In the genomic region with DNA sequence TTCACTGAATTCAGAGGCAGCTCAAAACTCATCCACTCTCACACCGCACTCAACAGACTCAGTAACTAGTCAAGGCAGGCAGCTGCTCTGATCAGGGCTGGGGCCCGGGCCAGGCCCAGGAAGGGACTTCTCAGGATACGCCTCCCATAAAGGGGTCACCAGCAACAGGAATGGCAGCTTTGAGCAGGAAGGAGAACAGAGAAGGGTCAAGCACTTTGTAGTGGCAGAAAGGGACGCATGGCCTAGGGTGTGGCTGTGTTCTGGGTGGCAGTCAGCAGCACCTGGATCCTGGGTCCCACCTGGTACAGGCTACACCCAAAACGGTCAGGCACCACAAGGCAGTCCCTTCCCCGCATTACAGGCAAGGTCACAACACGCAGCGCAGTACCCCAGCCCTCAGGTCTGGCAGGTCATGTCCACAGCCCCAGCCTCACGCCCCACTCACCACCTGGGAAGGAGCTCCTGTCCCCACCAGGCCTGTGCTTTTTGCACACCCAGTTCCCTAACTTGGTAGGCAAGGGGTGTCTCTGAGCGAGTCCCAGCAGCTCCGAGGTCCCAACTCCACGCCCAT, we compare ENCODE assay signal across 2 cellular contexts.
TF ChIP-seq lines count a peak whose summit lies in the region.

No MANE protein-coding gene starts in this region.

TF ChIP-seq in HCT116, 20 proteins besides CTCF, POLR2A, EP300 and RAD21 (continued from another document):
- TF ChIP-seq, protein P1, sequence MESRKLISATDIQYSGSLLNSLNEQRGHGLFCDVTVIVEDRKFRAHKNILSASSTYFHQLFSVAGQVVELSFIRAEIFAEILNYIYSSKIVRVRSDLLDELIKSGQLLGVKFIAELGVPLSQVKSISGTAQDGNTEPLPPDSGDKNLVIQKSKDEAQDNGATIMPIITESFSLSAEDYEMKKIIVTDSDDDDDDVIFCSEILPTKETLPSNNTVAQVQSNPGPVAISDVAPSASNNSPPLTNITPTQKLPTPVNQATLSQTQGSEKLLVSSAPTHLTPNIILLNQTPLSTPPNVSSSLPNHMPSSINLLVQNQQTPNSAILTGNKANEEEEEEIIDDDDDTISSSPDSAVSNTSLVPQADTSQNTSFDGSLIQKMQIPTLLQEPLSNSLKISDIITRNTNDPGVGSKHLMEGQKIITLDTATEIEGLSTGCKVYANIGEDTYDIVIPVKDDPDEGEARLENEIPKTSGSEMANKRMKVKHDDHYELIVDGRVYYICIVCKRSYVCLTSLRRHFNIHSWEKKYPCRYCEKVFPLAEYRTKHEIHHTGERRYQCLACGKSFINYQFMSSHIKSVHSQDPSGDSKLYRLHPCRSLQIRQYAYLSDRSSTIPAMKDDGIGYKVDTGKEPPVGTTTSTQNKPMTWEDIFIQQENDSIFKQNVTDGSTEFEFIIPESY (IDR thresholded peaks at IDR 0.05; ENCODE audit: extremely low read depth, insufficient replicate concordance, low read length), result no peak
- no peak for TF ChIP-seq CBX3 (IDR thresholded peaks at IDR 0.05; ENCODE audit: low read depth)
- no peak for TF ChIP-seq ZNF274 (IDR thresholded peaks at IDR 0.05; ENCODE audit: low read depth, low read length)
- TF ChIP-seq CEBPB (IDR thresholded peaks at IDR 0.05; ENCODE audit: low read depth), result no peak
- no peak for TF ChIP-seq EZH2 (IDR thresholded peaks at IDR 0.05)
- no peak for TF ChIP-seq JUND (IDR thresholded peaks at IDR 0.05)
- TF ChIP-seq POLR2AphosphoS5 (IDR thresholded peaks at IDR 0.05; ENCODE audit: low read depth, low read length), result 0 out of 2 replicates have a peak, but pooled peaks have one; percentile 3
TF ChIP-seq in HCT116: peak in this region for 1.

TF ChIP-seq in K562, 482 proteins besides CTCF, POLR2A, EP300 and RAD21:
- TF ChIP-seq, protein P2, sequence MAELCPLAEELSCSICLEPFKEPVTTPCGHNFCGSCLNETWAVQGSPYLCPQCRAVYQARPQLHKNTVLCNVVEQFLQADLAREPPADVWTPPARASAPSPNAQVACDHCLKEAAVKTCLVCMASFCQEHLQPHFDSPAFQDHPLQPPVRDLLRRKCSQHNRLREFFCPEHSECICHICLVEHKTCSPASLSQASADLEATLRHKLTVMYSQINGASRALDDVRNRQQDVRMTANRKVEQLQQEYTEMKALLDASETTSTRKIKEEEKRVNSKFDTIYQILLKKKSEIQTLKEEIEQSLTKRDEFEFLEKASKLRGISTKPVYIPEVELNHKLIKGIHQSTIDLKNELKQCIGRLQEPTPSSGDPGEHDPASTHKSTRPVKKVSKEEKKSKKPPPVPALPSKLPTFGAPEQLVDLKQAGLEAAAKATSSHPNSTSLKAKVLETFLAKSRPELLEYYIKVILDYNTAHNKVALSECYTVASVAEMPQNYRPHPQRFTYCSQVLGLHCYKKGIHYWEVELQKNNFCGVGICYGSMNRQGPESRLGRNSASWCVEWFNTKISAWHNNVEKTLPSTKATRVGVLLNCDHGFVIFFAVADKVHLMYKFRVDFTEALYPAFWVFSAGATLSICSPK (IDR thresholded peaks at IDR 0.05; ENCODE audit: borderline replicate concordance), result no peak
- TF ChIP-seq JUND (IDR thresholded peaks at IDR 0.05; ENCODE audit: borderline replicate concordance, low read depth, low read length) (no peak), JUND (tag; IDR thresholded peaks at IDR 0.05; ENCODE audit: borderline replicate concordance, low read depth, low read length) (no peak), RBM22 (IDR thresholded peaks at IDR 0.05; ENCODE audit: low read depth, low read length, poor library complexity, severe bottlenecking) (peak; percentile 87)
